In genomic region chr13:111666377-111666776, GRCh38 we compare ENCODE assay signal across 19 cellular contexts.
"Had no signal": no experiment of that assay in that cellular context is flagged by ENCODE, and none has a peak within 500 bp of the region (broad histone marks: within the 10 kb centered on the region; RNA-seq: fewer than 3 reads in every experiment).

No MANE protein-coding gene starts in this region.

- H3K4me3 Mint-ChIP-seq: activated CD4-positive, alpha-beta T cell treated with anti-CD3 and anti-CD28 coated beads, Interleukin-2, amount 10 ng/mL, durations not matched to agents 7 days and 5 days; activated CD8-positive, alpha-beta T cell treated with anti-CD3 and anti-CD28 coated beads, Interleukin-2, amount 10 ng/mL, durations not matched to agents 7 days and 5 days; activated T-helper 1 cell treated with anti-CD3 and anti-CD28 coated beads, Interleukin-12 subunit alpha, Interleukin-12 subunit beta, Interleukin-2, Interleukin-4 antibody, amounts not matched to agents 30 ng/mL and 10 ng/mL and 1 ng/mL, durations not matched to agents 14 hours and 24 hours and 36 hours; brain; mesothelial cell of epicardium; natural killer cell; T-helper 2 cell treated with Interferon-gamma antibody and Interleukin-4, amounts not matched to agents 5 μg/mL and 100 μg/mL, for 36 hours had no signal

- H3K4me1 Mint-ChIP-seq: activated CD4-positive, alpha-beta T cell treated with anti-CD3 and anti-CD28 coated beads, Interleukin-2, amount 10 ng/mL, durations not matched to agents 7 days and 5 days; mesothelial cell of epicardium; natural killer cell had no signal

- H3K9me3 Mint-ChIP-seq: activated CD4-positive, alpha-beta T cell treated with anti-CD3 and anti-CD28 coated beads, Interleukin-2, amount 10 ng/mL, durations not matched to agents 7 days and 5 days; activated naive CD4-positive, alpha-beta T cell treated with anti-CD3 and anti-CD28 coated beads, Interleukin-2, amount 50 U/mL, for 72 hours; activated T-helper 1 cell treated with anti-CD3 and anti-CD28 coated beads, Interleukin-12 subunit alpha, Interleukin-12 subunit beta, Interleukin-2, Interleukin-4 antibody, amounts not matched to agents 30 ng/mL and 10 ng/mL and 1 ng/mL, durations not matched to agents 14 hours and 24 hours and 36 hours; mesothelial cell of epicardium; natural killer cell; T-helper 2 cell treated with Interferon-gamma antibody and Interleukin-4, amounts not matched to agents 5 μg/mL and 100 μg/mL, for 36 hours had no signal

- ATAC-seq: activated CD4-positive, CD25-positive, alpha-beta regulatory T cell treated with anti-CD3 and anti-CD28 coated beads, Interleukin-2, amount 50 U/mL, for 24 hours; activated CD8-positive, alpha-beta T cell treated with anti-CD3 and anti-CD28 coated beads, Interleukin-2, amount 10 ng/mL, durations not matched to agents 7 days and 5 days; activated naive CD4-positive, alpha-beta T cell treated with anti-CD3 and anti-CD28 coated beads, Interleukin-2, amount 50 U/mL, for 72 hours; foreskin keratinocyte; left lobe of liver; right cardiac atrium; stimulated activated naive CD8-positive, alpha-beta T cell treated with anti-CD3 and anti-CD28 coated beads, Interleukin-15, Interleukin-2, amounts not matched to agents 100 U/mL and 50 U/mL, for 24 hours had no signal

- H3K36me3 Mint-ChIP-seq: activated naive CD4-positive, alpha-beta T cell treated with anti-CD3 and anti-CD28 coated beads, Interleukin-2, amount 50 U/mL, for 72 hours; brain; mesothelial cell of epicardium; natural killer cell had no signal

- H3K27ac Mint-ChIP-seq: activated CD4-positive, alpha-beta T cell treated with anti-CD3 and anti-CD28 coated beads, Interleukin-2, amount 10 ng/mL, durations not matched to agents 7 days and 5 days; activated CD8-positive, alpha-beta T cell treated with anti-CD3 and anti-CD28 coated beads, Interleukin-2, amount 10 ng/mL, durations not matched to agents 7 days and 5 days; activated naive CD4-positive, alpha-beta T cell treated with anti-CD3 and anti-CD28 coated beads, Interleukin-2, amount 50 U/mL, for 72 hours; activated T-helper 1 cell treated with anti-CD3 and anti-CD28 coated beads, Interleukin-12 subunit alpha, Interleukin-12 subunit beta, Interleukin-2, Interleukin-4 antibody, amounts not matched to agents 30 ng/mL and 10 ng/mL and 1 ng/mL, durations not matched to agents 14 hours and 24 hours and 36 hours; mesothelial cell of epicardium; natural killer cell; T-helper 2 cell treated with Interferon-gamma antibody and Interleukin-4, amounts not matched to agents 5 μg/mL and 100 μg/mL, for 36 hours had no signal

- H3K27me3 Mint-ChIP-seq: activated CD4-positive, alpha-beta T cell treated with anti-CD3 and anti-CD28 coated beads, Interleukin-2, amount 10 ng/mL, durations not matched to agents 7 days and 5 days had no signal

- DNase-seq: activated CD4-positive, alpha-beta T cell treated with anti-CD3 and anti-CD28 coated beads, Interleukin-2, amount 10 ng/mL, durations not matched to agents 7 days and 5 days; aorta; central memory CD4-positive, alpha-beta T cell; foreskin keratinocyte; natural killer cell; stimulated activated CD4-positive, alpha-beta T cell treated with anti-CD3 and anti-CD28 coated beads, Interleukin-12 subunit alpha, Interleukin-12 subunit beta, amount 100 ng/mL, for 4 hours; stimulated activated CD4-positive, alpha-beta T cell treated with anti-CD3 and anti-CD28 coated beads, Interleukin-4, amount 100 ng/mL, for 4 hours; stimulated activated naive CD8-positive, alpha-beta T cell treated with anti-CD3 and anti-CD28 coated beads, Interleukin-15, Interleukin-2, amounts not matched to agents 100 U/mL and 50 U/mL, for 24 hours; thyroid gland; uterus had no signal
